8 cellular contexts compared by ENCODE assay signal in genomic region chr1:183567584-183567983, GRCh38. TPM values are rescaled to one million over a fixed set of nuclear protein-coding genes. Genes with fewer than 3 reads are reported as not detected.
DNase-seq lines count a peak whose midpoint lies in the region; ATAC-seq, FAIRE-seq and TF ChIP-seq lines count a peak whose summit lies in the region.

No MANE protein-coding gene starts in this region.

- TF ChIP-seq CTCF in GM23338 (conservative IDR thresholded peaks at IDR 0.05; ENCODE audit: low read depth in 2 of 2), result no peak

- no peaks in the 10 kb centered on the region for H3K9me3 Mint-ChIP-seq in activated CD8-positive, alpha-beta T cell treated with anti-CD3 and anti-CD28 coated beads, Interleukin-2, amount 10 ng/mL, durations not matched to agents 7 days and 5 days (ENCODE audit: insufficient read depth)
- H3K9me3 Mint-ChIP-seq in GM23338, result no peaks in the 10 kb centered on the region

- no peaks in the 10 kb centered on the region for H3F3A ChIP-seq in GM23338 (replicated peaks; ENCODE audit: low read depth)

- no peaks in the 10 kb centered on the region for H3K27me3 ChIP-seq in GM23338 (ENCODE audit: insufficient read depth)

- no peaks in the 10 kb centered on the region for H4K20me1 ChIP-seq in GM23338 (replicated peaks; ENCODE audit: insufficient read depth)

- in situ Hi-C loops in G401 (cut with HindIII; ENCODE audit: low sequenced_read_pairs), result no loop called here

- DNase-seq in AG20443 (ENCODE audit: low spot score) (peak; percentile 43), HTR-8/SVneo (ENCODE audit: insufficient read length, low spot score) (peak; percentile 40), myocyte (ENCODE audit: low read depth) (peak; percentile 75), G401 (ENCODE audit: low spot score) (no peak), GM23338 (ENCODE audit: low spot score) (no peak)
- no peak for DNase-seq in activated CD8-positive, alpha-beta T cell treated with anti-CD3 and anti-CD28 coated beads, Interleukin-2, amount 10 ng/mL, durations not matched to agents 7 days and 5 days
- DNase-seq in activated CD4-positive, CD25-positive, alpha-beta regulatory T cell (lab: John Stamatoyannopoulos, UW), result no peak

- peak overlapping the region; percentile 66 for H3K27ac Mint-ChIP-seq in activated CD8-positive, alpha-beta T cell treated with anti-CD3 and anti-CD28 coated beads, Interleukin-2, amount 10 ng/mL, durations not matched to agents 7 days and 5 days
- H3K27ac Mint-ChIP-seq in GM23338, result no peak overlapping the region

- 0 out of 2 replicates have a peak, but pooled peaks cover under 1% of the 10 kb centered on the region for H3K9me2 ChIP-seq in GM23338 (ENCODE audit: insufficient read depth)

- H3K4me2 ChIP-seq in GM23338, result no peak overlapping the region

- H3K4me3 Mint-ChIP-seq in activated CD8-positive, alpha-beta T cell treated with anti-CD3 and anti-CD28 coated beads, Interleukin-2, amount 10 ng/mL, durations not matched to agents 7 days and 5 days, result no peak overlapping the region
- no peak overlapping the region for H3K4me3 Mint-ChIP-seq in GM23338

- POLR2A ChIA-PET in activated CD8-positive, alpha-beta T cell treated with anti-CD3 and anti-CD28 coated beads, Interleukin-2, amount 10 ng/mL, durations not matched to agents 7 days and 5 days (lab: Charles Lee), result interaction anchor here (0.7 kb wide), 1 partner anchor 9 kb away, joined by 3 read pairs; no protein-coding TSS in a partner anchor

- H3K4me1 ChIP-seq in GM23338 (ENCODE audit: insufficient read depth), result no peaks in the 10 kb centered on the region

- no peak overlapping the region for H3K27ac ChIP-seq in GM23338 (ENCODE audit: low read depth)

- H3K4me3 ChIP-seq in GM23338, result no peak overlapping the region

- H2AFZ ChIP-seq in GM23338, result no peak overlapping the region

- no peaks in the 10 kb centered on the region for H3K36me3 ChIP-seq in GM23338 (ENCODE audit: insufficient read depth)

- no peaks in the 10 kb centered on the region for H3K79me2 ChIP-seq in GM23338 (replicated peaks; ENCODE audit: insufficient read depth)

- FAIRE-seq in HTR-8/SVneo (lab: Jason Lieb, UNC), result no peak

- no peaks in the 10 kb centered on the region for H3K27me3 Mint-ChIP-seq in activated CD8-positive, alpha-beta T cell treated with anti-CD3 and anti-CD28 coated beads, Interleukin-2, amount 10 ng/mL, durations not matched to agents 7 days and 5 days (ENCODE audit: low read depth)
- H3K27me3 Mint-ChIP-seq in GM23338 (ENCODE audit: insufficient read depth, low read depth, poor library complexity), result peaks cover 8% of the 10 kb centered on the region

- CTCF ChIA-PET in activated CD8-positive, alpha-beta T cell treated with anti-CD3 and anti-CD28 coated beads, Interleukin-2, amount 10 ng/mL, durations not matched to agents 7 days and 5 days (lab: Charles Lee), result interaction anchor here (1.0 kb wide), 1 partner anchor 117 kb away, joined by 3 read pairs; no protein-coding TSS in a partner anchor

- peak; percentile 63 for ATAC-seq in GM18907 (IDR thresholded peaks at IDR 0.05; ENCODE audit: unreplicated experiment)
- peak; percentile 43 for ATAC-seq in activated CD8-positive, alpha-beta T cell treated with anti-CD3 and anti-CD28 coated beads, Interleukin-2, amount 10 ng/mL, durations not matched to agents 7 days and 5 days
- no peak for ATAC-seq in GM23338

- H3K36me3 Mint-ChIP-seq in activated CD8-positive, alpha-beta T cell treated with anti-CD3 and anti-CD28 coated beads, Interleukin-2, amount 10 ng/mL, durations not matched to agents 7 days and 5 days (ENCODE audit: low read depth), result peaks cover 8% of the 10 kb centered on the region
- H3K36me3 Mint-ChIP-seq in GM23338 (ENCODE audit: low read depth), result no peaks in the 10 kb centered on the region

- peaks cover 16% of the 10 kb centered on the region for H3K4me1 Mint-ChIP-seq in activated CD8-positive, alpha-beta T cell treated with anti-CD3 and anti-CD28 coated beads, Interleukin-2, amount 10 ng/mL, durations not matched to agents 7 days and 5 days (ENCODE audit: low read depth)
- H3K4me1 Mint-ChIP-seq in GM23338, result no peaks in the 10 kb centered on the region

TF ChIP-seq in GM23338, 12 proteins besides CTCF, POLR2A, EP300 and RAD21:
- TF ChIP-seq REST (IDR thresholded peaks at IDR 0.05; ENCODE audit: unreplicated experiment) (no peak), STAT1 (IDR thresholded peaks at IDR 0.05; ENCODE audit: unreplicated experiment) (no peak)

RNA-seq across cellular contexts. Expression of gene NCF2, which starts 22.7 kb away (rescaled TPM):
- total RNA-seq in activated CD8-positive, alpha-beta T cell treated with anti-CD3 and anti-CD28 coated beads, Interleukin-2, amount 10 ng/mL, durations not matched to agents 7 days and 5 days, result 10 to 100 TPM in 1 of 2 experiments, 1 to 10 TPM in 1; 9.2 to 10.3 TPM
- 0.10 TPM in 1 of 2 replicates, not detected in the other for total RNA-seq in myocyte
- polyA plus RNA-seq in myocyte (2012), result 12.4 TPM
- not detected in 2 replicates for total RNA-seq in G401 (2014; rRNA removed; shearing (Covaris generic))
- not detected in 2 replicates for total RNA-seq in GM23338 (2014; rRNA removed; shearing (Covaris generic))
- 0.45 TPM in 1 of 2 replicates, not detected in the other for polyA plus RNA-seq in GM23338 (2016; fragmentation: Nextera tagmentation; extraction: Ambion mirVana)

Comparison
In these comparisons a context has a peak if more than half of its experiments do, and no peak if none do; other contexts are left out.
1. DNase-seq: peak in AG20443 (single experiment), HTR-8/SVneo (single experiment) and myocyte (single experiment); none in activated CD8-positive, alpha-beta T cell treated with anti-CD3 and anti-CD28 coated beads, Interleukin-2, amount 10 ng/mL, durations not matched to agents 7 days and 5 days (single experiment), G401 (single experiment), GM23338 (single experiment) and activated CD4-positive, CD25-positive, alpha-beta regulatory T cell (0 of 4).